Comparison of ENCODE assay signal across 8 cellular contexts in the genomic region with DNA sequence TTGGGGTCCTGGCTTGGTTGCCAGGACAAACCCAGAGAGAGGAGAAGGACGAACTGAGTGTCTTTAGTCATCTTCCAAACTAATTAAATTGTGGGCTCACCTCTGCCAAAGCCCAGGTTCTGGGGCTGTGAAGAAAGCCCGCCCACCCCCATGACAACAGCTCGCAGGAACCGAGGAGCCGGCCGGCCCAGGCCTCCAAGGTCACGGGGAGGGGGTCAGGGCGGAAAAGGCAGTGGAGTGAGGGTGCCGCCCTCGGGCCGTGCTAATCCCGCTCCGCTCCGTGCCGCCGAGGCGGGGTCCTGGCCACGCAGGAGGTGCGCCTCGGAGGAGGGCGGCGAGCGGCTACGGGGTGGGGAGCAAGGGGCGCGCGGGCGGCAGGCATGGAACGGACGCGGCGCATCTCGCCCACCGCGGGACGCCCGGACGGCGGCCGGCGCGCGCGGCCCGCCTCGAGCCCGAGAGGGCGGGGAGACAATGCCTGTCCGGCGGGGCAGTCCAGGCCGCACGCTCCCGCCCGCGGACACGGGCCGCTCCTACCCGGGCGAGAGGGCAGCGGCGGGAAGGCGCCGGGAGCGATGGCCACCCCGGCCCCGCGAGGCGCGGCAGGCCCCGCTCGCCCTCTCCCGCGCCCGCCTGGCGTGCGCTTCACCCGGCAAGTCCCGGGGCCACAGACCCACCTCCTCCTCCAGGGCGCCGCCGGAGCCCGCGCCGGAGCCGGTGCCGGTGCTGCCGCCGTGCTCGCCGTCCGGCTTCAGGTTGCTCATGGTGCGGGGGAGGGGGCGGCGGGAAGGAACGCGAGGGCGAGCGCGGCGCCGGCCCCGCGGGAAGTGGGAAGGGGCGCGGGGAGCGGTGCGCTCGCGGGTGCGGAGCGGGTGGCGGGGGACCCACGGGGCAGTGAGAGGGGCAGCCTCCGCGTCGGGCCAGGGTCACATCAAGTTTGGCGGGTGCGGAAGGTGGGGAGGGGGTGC. TPM values are rescaled to one million over a fixed set of nuclear protein-coding genes. Genes with fewer than 3 reads are reported as not detected.
A peak's percentile ranks its signal among the peaks of the same experiment; 100 is the strongest.
DNase-seq lines count a peak whose midpoint lies in the region; ATAC-seq and TF ChIP-seq lines count a peak whose summit lies in the region.

No MANE protein-coding gene starts in this region.

- H3K79me1 ChIP-seq in IMR-90 (ENCODE audit: low read depth in 1 of 2, low read length in 2 of 2), result peaks cover 0 to 10% of the 10 kb centered on the region in 2 experiments; a peak in 1 of 4 replicates

- no peaks in the 10 kb centered on the region for H3K9me3 Mint-ChIP-seq in CD4-positive, alpha-beta memory T cell

- no peaks in the 10 kb centered on the region for H3K4me1 ChIP-seq in CD4-positive, alpha-beta memory T cell (ENCODE audit: insufficient read depth, low read length)
- no peaks in the 10 kb centered on the region; the same call in 1 of the 2 replicates for H3K4me1 ChIP-seq in IMR-90 (ENCODE audit: control insufficient read depth, insufficient read depth, low read length)
- peaks cover 0 to 6% of the 10 kb centered on the region in 2 donors for H3K4me1 ChIP-seq in breast epithelium
- peaks cover 11% of the 10 kb centered on the region for H3K4me1 ChIP-seq in mesodermal cell (ENCODE audit: control insufficient read depth, insufficient read depth, low read length, poor library complexity, severe bottlenecking)
- H3K4me1 ChIP-seq in uterus, result peaks cover 0 to 8% of the 10 kb centered on the region in 2 donors

- no peaks in the 10 kb centered on the region for H3K36me3 Mint-ChIP-seq in CD4-positive, alpha-beta memory T cell

- no peaks in the 10 kb centered on the region for H3K9me3 ChIP-seq in CD4-positive, alpha-beta memory T cell (ENCODE audit: control insufficient read depth in 1 of 2, low read length in 2 of 2)
- H3K9me3 ChIP-seq in IMR-90 (ENCODE audit: control insufficient read depth, insufficient read depth, low read length) (no peaks in the 10 kb centered on the region), breast epithelium (no peaks in the 10 kb centered on the region), mesodermal cell (ENCODE audit: control insufficient read depth, low read length) (no peaks in the 10 kb centered on the region), uterus (no peaks in the 10 kb centered on the region)

- H3K27ac Mint-ChIP-seq in CD4-positive, alpha-beta memory T cell, result peak overlapping the region in 1 of 7 donors; percentile 41

- no peak overlapping the region for H2BK15ac ChIP-seq in IMR-90 (ENCODE audit: low read depth, low read length)

- no peak for TF ChIP-seq CTCF in IMR-90 (conservative IDR thresholded peaks at IDR 0.05; ENCODE audit: low read depth, low read length)
- TF ChIP-seq CTCF in breast epithelium (IDR thresholded peaks at IDR 0.05), result no peak
- no peak for TF ChIP-seq CTCF in uterus (IDR thresholded peaks at IDR 0.05)

- H4K20me1 ChIP-seq in IMR-90 (ENCODE audit: insufficient read depth, low read length), result no peaks in the 10 kb centered on the region

- H2AFZ ChIP-seq in IMR-90 (replicated peaks; ENCODE audit: low read length, poor library complexity), result peak overlapping the region; percentile 85

- H2BK5ac ChIP-seq in IMR-90 (ENCODE audit: low read depth, low read length, poor library complexity, severe bottlenecking), result no peak overlapping the region

- H3K4me3 ChIP-seq in CD4-positive, alpha-beta memory T cell (ENCODE audit: low read length in 2 of 2), result no peak overlapping the region
- H3K4me3 ChIP-seq in IMR-90 (ENCODE audit: insufficient read depth, low read depth, low read length) (peak overlapping the region; percentile 56), breast epithelium (peak overlapping the region; percentile 63 to 97 (median 71)), mesodermal cell (ENCODE audit: extremely low read depth, insufficient read depth, low read length, poor library complexity, severe bottlenecking) (peak overlapping the region; percentile 58), uterus (peak overlapping the region; percentile 41 to 95)

- intact Hi-C loops in CD4-positive, alpha-beta memory T cell (cut with micrococcal nuclease), result no loop called here
- intact Hi-C loops in IMR-90 (cut with micrococcal nuclease) (no loop called here), breast epithelium (cut with DNase I; ENCODE audit: low total_unique reads) (no loop called here), uterus (cut with DNase I; ENCODE audit: low total_unique reads) (no loop called here)

- peaks cover 17 to 28% of the 10 kb centered on the region in 2 donors for H3K27me3 Mint-ChIP-seq in CD4-positive, alpha-beta memory T cell

- H3K36me3 ChIP-seq in CD4-positive, alpha-beta memory T cell (ENCODE audit: insufficient read depth, low read length), result no peaks in the 10 kb centered on the region
- H3K36me3 ChIP-seq in IMR-90 (ENCODE audit: control insufficient read depth, insufficient read depth, low read length), result no peaks in the 10 kb centered on the region
- no peaks in the 10 kb centered on the region for H3K36me3 ChIP-seq in breast epithelium
- peaks cover 11% of the 10 kb centered on the region for H3K36me3 ChIP-seq in mesodermal cell (ENCODE audit: control insufficient read depth, insufficient read depth, low read length)
- no peaks in the 10 kb centered on the region for H3K36me3 ChIP-seq in uterus

- peak in 2 of 5 donors; percentile 10 to 16 for DNase-seq in CD4-positive, alpha-beta memory T cell
- DNase-seq in IMR-90 (no peak), breast epithelium (ENCODE audit: low spot score in 2 of 2) (no peak), uterus (peak; percentile 46 to 47), HUDEP-2 (lab: John Stamatoyannopoulos, UW; ENCODE audit: unreplicated experiment in 76 of 76) (no peak), OCI-M1 (lab: John Stamatoyannopoulos, UW) (no peak)

- H3K4me2 ChIP-seq in IMR-90 (ENCODE audit: low read depth, low read length), result peak overlapping the region; percentile 31

- H2BK120ac ChIP-seq in IMR-90 (ENCODE audit: low read depth, low read length), result no peak overlapping the region

- no peak overlapping the region for H4K5ac ChIP-seq in IMR-90 (ENCODE audit: low read depth, low read length)

- TF ChIP-seq POLR2A in IMR-90 (IDR thresholded peaks at IDR 0.05; ENCODE audit: low read depth, low read length) (no peak), breast epithelium (IDR thresholded peaks at IDR 0.05) (no peak), uterus (IDR thresholded peaks at IDR 0.05) (no peak)

- no peak overlapping the region for H3K14ac ChIP-seq in IMR-90 (replicated peaks; ENCODE audit: low read depth, low read length)

- peak overlapping the region; percentile 78 for H2AK9ac ChIP-seq in IMR-90 (replicated peaks; ENCODE audit: low read depth, low read length, poor library complexity)

- CTCF ChIA-PET in CD4-positive, alpha-beta memory T cell (lab: Charles Lee; ENCODE audit: partially characterized antibody), result no interaction called here
- CTCF ChIA-PET in IMR-90 (lab: Yijun Ruan, JAX), result no interaction called here

- 5% methylated on average over 53 of the region's 118 CpGs; no CpG with 5 or more reads in 1 of the 2 experiments for WGBS in IMR-90 (ENCODE audit: extremely low coverage in 2 of 2, insufficient read length in 1 of 2), 2 experiments
- WGBS in mesodermal cell (ENCODE audit: insufficient coverage in 2 of 2), 2 experiments, result 1% methylated on average over 53 to 59 of the region's 118 CpGs

- H3K18ac ChIP-seq in IMR-90 (ENCODE audit: low read depth, low read length), result no peak overlapping the region

- no peak overlapping the region for H3K23ac ChIP-seq in IMR-90 (ENCODE audit: low read depth, low read length)

- no peak overlapping the region for H2BK20ac ChIP-seq in IMR-90 (ENCODE audit: low read depth, low read length)

- dilution Hi-C loops in IMR-90 (cut with HindIII; ENCODE audit: low sequenced_read_pairs, unreplicated experiment), result no loop called here

- no peak overlapping the region for H3K9ac ChIP-seq in IMR-90 (ENCODE audit: low read depth, low read length)

- H3K4ac ChIP-seq in IMR-90 (ENCODE audit: low read depth, low read length), result no peak overlapping the region; the same call in 1 of the 2 replicates

- peaks cover 6% of the 10 kb centered on the region for H3K27me3 ChIP-seq in CD4-positive, alpha-beta memory T cell (ENCODE audit: insufficient read depth, low read length)
- peaks cover 16% of the 10 kb centered on the region for H3K27me3 ChIP-seq in IMR-90 (ENCODE audit: control insufficient read depth, insufficient read depth, low read length)
- H3K27me3 ChIP-seq in breast epithelium, result no peaks in the 10 kb centered on the region
- no peaks in the 10 kb centered on the region for H3K27me3 ChIP-seq in uterus

- TF ChIP-seq RAD21 in IMR-90 (IDR thresholded peaks at IDR 0.05; ENCODE audit: low read length), result no peak

- H3K4me1 Mint-ChIP-seq in CD4-positive, alpha-beta memory T cell, result peaks cover 0 to 13% (median 4%) of the 10 kb centered on the region in 4 donors

- in situ Hi-C loops in IMR-90 (cut with MboI; ENCODE audit: low sequenced_read_pairs), result no loop called here

- H3K27ac ChIP-seq in CD4-positive, alpha-beta memory T cell (ENCODE audit: low read depth, low read length), result no peak overlapping the region
- H3K27ac ChIP-seq in IMR-90 (ENCODE audit: insufficient read depth, low read length) (no peak overlapping the region), breast epithelium (peak overlapping the region in 1 of 2 donors; percentile 74), mesodermal cell (ENCODE audit: low read depth, low read length, severe bottlenecking) (peak overlapping the region; percentile 80), uterus (peak overlapping the region; percentile 97 to 98)

- peaks cover 3% of the 10 kb centered on the region for H3K9me1 ChIP-seq in IMR-90 (ENCODE audit: insufficient read depth, low read length)

- ATAC-seq in IMR-90 (ENCODE audit: low read depth), result peak; percentile 76
- no peak for ATAC-seq in HG02852 (IDR thresholded peaks at IDR 0.05; ENCODE audit: unreplicated experiment)

- H3K4me3 Mint-ChIP-seq in CD4-positive, alpha-beta memory T cell, result peak overlapping the region; percentile 61 to 75 (median 70)

- no peak overlapping the region for H3K56ac ChIP-seq in IMR-90 (ENCODE audit: extremely low read depth, insufficient read depth, low read length)

- no TSS peak for BruUV-seq in IMR-90 (replicated peaks; lab: Mats Ljungman, UMichigan)

- H2AK5ac ChIP-seq in IMR-90 (ENCODE audit: low read depth, low read length), result no peak overlapping the region; the same call in 1 of the 2 replicates

- POLR2A ChIA-PET in CD4-positive, alpha-beta memory T cell (lab: Charles Lee; ENCODE audit: partially characterized antibody), result interaction anchor here (1.2 kb wide), 1 partner anchor 13 kb away, joined by 3 read pairs; no protein-coding TSS in a partner anchor
- POLR2A ChIA-PET in IMR-90 (lab: Charles Lee; ENCODE audit: unreplicated experiment), result no interaction called here

- H4K8ac ChIP-seq in IMR-90 (ENCODE audit: low read depth in 2 of 2, low read length in 2 of 2), result no peak overlapping the region; a peak in 1 of 4 replicates

- no peak overlapping the region for H4K91ac ChIP-seq in IMR-90 (ENCODE audit: insufficient read depth, low read depth, low read length)

RNA-seq across cellular contexts. Expression of a gene that starts 0.5 kb away (rescaled TPM):
- not detected for total RNA-seq in CD4-positive, alpha-beta memory T cell
- polyA plus RNA-seq in CD4-positive, alpha-beta memory T cell, result not detected
- total RNA-seq in IMR-90 (2012; rRNA removed) (under 0.01 TPM in 1 of 2 replicates, not detected in the other), breast epithelium (1 to 10 TPM in 1 of 3 donors, under 1 TPM in 1, not detected in 1; 0.66 to 1.9 TPM), uterus (10 to 100 TPM in 1 of 4 donors, 1 to 10 TPM in 3; 1.5 to 58.4 (median 6.4) TPM)
- polyA plus RNA-seq in IMR-90 (2012; rRNA removed), result 2.3 and 2.8 TPM in 2 replicates
- 2.2 and 2.9 TPM in 2 replicates for polyA plus RNA-seq in IMR-90 (2012; cell fraction: cytosol; rRNA removed)
- polyA plus RNA-seq in IMR-90 (2012; cell fraction: nucleus; rRNA removed; ENCODE audit: low replicate concordance), result 2.0 and 2.3 TPM in 2 replicates
- polyA plus RNA-seq in mesodermal cell (2013, experiment 1 of 2), result 53.5 TPM
- polyA plus RNA-seq in mesodermal cell (2013, experiment 2 of 2), result 50.4 TPM

RNA-seq across cellular contexts. Expression of a gene that starts 50.6 kb away (rescaled TPM):
- under 1 TPM; 0.17 to 0.58 TPM for total RNA-seq in CD4-positive, alpha-beta memory T cell
- not detected for polyA plus RNA-seq in CD4-positive, alpha-beta memory T cell
- total RNA-seq in IMR-90 (2012; rRNA removed) (3.9 and 5.3 TPM in 2 replicates), breast epithelium (1 to 10 TPM in 1 of 3 donors, under 1 TPM in 2; 0.44 to 1.3 (median 0.66) TPM), uterus (1 to 10 TPM in 1 of 4 donors, under 1 TPM in 2, not detected in 1; 0.24 to 5.5 (median 0.29) TPM)
- 19.2 and 19.9 TPM in 2 replicates for polyA plus RNA-seq in IMR-90 (2012; rRNA removed)
- 10.6 and 10.8 TPM in 2 replicates for polyA plus RNA-seq in IMR-90 (2012; cell fraction: cytosol; rRNA removed)
- polyA plus RNA-seq in IMR-90 (2012; cell fraction: nucleus; rRNA removed; ENCODE audit: low replicate concordance), result 72.6 and 161 TPM in 2 replicates
- polyA plus RNA-seq in mesodermal cell (2013, experiment 1 of 2), result 16.5 TPM
- 17.4 TPM for polyA plus RNA-seq in mesodermal cell (2013, experiment 2 of 2)

Comparison
In these comparisons a context has a peak if more than half of its experiments do, and no peak if none do; other contexts are left out.
1. DNase-seq: peak in uterus (2 of 2); none in IMR-90 (single experiment), breast epithelium (0 of 2), HUDEP-2 (0 of 76) and OCI-M1 (single experiment).
2. H3K27ac ChIP-seq: peak in mesodermal cell (single experiment) and uterus (2 of 2); none in CD4-positive, alpha-beta memory T cell (single experiment) and IMR-90 (single experiment).
3. H3K4me3 ChIP-seq: peak in IMR-90 (single experiment), breast epithelium (3 of 3), mesodermal cell (single experiment) and uterus (2 of 2); none in CD4-positive, alpha-beta memory T cell (0 of 2).